Comparison of ENCODE assay signal across 1 cellular context in the genomic region with DNA sequence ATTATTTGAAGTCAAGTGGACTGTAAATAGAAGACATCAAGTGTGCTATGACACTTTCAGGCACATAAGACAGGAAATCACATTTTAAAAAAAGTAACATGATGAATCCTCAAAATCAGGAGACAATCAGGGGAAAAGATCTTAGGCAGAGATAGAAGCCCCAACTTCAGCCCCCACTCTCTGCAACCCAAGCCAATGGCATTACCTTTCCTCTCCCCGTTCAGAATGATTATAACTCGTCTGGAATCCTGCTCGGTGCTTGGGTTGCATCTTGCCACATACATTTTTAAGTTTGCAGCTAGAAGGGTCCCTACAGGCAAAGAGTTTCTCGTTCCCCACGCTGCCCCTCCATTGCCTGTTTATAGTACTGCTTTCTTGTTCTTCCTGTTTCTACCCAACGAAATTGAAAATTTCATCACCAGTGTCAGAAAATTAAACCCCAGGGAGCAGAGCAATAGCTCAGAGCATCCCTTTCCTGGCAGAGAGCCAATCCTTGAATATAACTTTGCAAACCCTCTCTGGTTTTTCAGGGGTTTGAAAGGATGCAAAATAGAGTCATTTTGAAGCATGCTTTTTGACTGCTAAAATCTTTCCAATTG.
TF ChIP-seq lines count a peak whose summit lies in the region.

No MANE protein-coding gene starts in this region.

TF ChIP-seq in SK-N-SH treated with all-trans-retinoic acid at 6 μM for 48 hours, 23 proteins besides CTCF, POLR2A, EP300 and RAD21 (continued from another document):
- TF ChIP-seq, protein P1, sequence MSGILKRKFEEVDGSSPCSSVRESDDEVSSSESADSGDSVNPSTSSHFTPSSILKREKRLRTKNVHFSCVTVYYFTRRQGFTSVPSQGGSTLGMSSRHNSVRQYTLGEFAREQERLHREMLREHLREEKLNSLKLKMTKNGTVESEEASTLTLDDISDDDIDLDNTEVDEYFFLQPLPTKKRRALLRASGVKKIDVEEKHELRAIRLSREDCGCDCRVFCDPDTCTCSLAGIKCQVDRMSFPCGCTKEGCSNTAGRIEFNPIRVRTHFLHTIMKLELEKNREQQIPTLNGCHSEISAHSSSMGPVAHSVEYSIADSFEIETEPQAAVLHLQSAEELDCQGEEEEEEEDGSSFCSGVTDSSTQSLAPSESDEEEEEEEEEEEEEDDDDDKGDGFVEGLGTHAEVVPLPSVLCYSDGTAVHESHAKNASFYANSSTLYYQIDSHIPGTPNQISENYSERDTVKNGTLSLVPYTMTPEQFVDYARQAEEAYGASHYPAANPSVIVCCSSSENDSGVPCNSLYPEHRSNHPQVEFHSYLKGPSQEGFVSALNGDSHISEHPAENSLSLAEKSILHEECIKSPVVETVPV (CRISPR knock-in tag; IDR thresholded peaks at IDR 0.05), result no peak
- TF ChIP-seq SNAI2 (CRISPR knock-in tag; IDR thresholded peaks at IDR 0.05), result no peak
- TF ChIP-seq, protein P2, sequence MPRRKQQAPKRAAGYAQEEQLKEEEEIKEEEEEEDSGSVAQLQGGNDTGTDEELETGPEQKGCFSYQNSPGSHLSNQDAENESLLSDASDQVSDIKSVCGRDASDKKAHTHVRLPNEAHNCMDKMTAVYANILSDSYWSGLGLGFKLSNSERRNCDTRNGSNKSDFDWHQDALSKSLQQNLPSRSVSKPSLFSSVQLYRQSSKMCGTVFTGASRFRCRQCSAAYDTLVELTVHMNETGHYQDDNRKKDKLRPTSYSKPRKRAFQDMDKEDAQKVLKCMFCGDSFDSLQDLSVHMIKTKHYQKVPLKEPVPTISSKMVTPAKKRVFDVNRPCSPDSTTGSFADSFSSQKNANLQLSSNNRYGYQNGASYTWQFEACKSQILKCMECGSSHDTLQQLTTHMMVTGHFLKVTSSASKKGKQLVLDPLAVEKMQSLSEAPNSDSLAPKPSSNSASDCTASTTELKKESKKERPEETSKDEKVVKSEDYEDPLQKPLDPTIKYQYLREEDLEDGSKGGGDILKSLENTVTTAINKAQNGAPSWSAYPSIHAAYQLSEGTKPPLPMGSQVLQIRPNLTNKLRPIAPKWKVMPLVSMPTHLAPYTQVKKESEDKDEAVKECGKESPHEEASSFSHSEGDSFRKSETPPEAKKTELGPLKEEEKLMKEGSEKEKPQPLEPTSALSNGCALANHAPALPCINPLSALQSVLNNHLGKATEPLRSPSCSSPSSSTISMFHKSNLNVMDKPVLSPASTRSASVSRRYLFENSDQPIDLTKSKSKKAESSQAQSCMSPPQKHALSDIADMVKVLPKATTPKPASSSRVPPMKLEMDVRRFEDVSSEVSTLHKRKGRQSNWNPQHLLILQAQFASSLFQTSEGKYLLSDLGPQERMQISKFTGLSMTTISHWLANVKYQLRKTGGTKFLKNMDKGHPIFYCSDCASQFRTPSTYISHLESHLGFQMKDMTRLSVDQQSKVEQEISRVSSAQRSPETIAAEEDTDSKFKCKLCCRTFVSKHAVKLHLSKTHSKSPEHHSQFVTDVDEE (CRISPR knock-in tag; IDR thresholded peaks at IDR 0.05), result no peak
- no peak for TF ChIP-seq ZFP3 (CRISPR knock-in tag; IDR thresholded peaks at IDR 0.05)
